16 cellular contexts compared by ENCODE assay signal in genomic region chr17:43356999-43357398, GRCh38. TPM values are rescaled to one million over a fixed set of nuclear protein-coding genes. Genes with fewer than 3 reads are reported as not detected.
DNase-seq lines count a peak whose midpoint lies in the region; ATAC-seq and TF ChIP-seq lines count a peak whose summit lies in the region.
"Had no signal": no experiment of that assay in that cellular context is flagged by ENCODE, and none has a peak within 500 bp of the region (broad histone marks: within the 10 kb centered on the region; RNA-seq: fewer than 3 reads in every experiment).

No MANE protein-coding gene starts in this region.

- TF ChIP-seq CTCF in AG09319 (IDR thresholded peaks at IDR 0.05; ENCODE audit: low read depth, low read length) = no peak
- TF ChIP-seq CTCF in choroid plexus epithelial cell (conservative IDR thresholded peaks at IDR 0.05; ENCODE audit: low read depth, low read length) = no peak
- TF ChIP-seq CTCF in vagina (IDR thresholded peaks at IDR 0.05) = no peak

- no peaks in the 10 kb centered on the region for H3K9me3 ChIP-seq in MG63
- no peaks in the 10 kb centered on the region for H3K9me3 ChIP-seq in vagina

- intact Hi-C loops in vagina (cut with DNase I) = no loop called here

- H3K4me1 ChIP-seq in vagina = no peaks in the 10 kb centered on the region

- H3K27me3 ChIP-seq in MG63 (no peaks in the 10 kb centered on the region), vagina (no peaks in the 10 kb centered on the region)

- DNase-seq in AG09319 (ENCODE audit: extremely low read depth, low read depth) = peak; percentile 74
- DNase-seq in MG63 = peak; percentile 90
- peak; percentile 91 for DNase-seq in choroid plexus epithelial cell (ENCODE audit: low read depth)
- DNase-seq in non-pigmented ciliary epithelial cell (ENCODE audit: low read depth) = peak; percentile 77
- DNase-seq in vagina (ENCODE audit: extremely low spot score in 2 of 2) = no peak
- no peak for DNase-seq in NCI-H526 (lab: John Stamatoyannopoulos, UW)
- DNase-seq in NCI-H2081 treated with DMSO at 0.1 percent for 48 hours (lab: John Stamatoyannopoulos, UW) = no peak
- DNase-seq: activated CD8-positive, alpha-beta T cell treated with anti-CD3 and anti-CD28 coated beads for 36 hours; effector memory CD8-positive, alpha-beta T cell; NCI-H1105; NCI-H82; stimulated activated CD4-positive, alpha-beta T cell treated with anti-CD3 and anti-CD28 coated beads, Interleukin-2, amount 100 ng/mL, for 24 hours; stimulated activated naive CD4-positive, alpha-beta T cell treated with Interleukin-2 at 50 U/mL for 16 hours; T-cell had no signal

- no peak overlapping the region for H3K27ac ChIP-seq in vagina

- no peak overlapping the region for H3K4me3 ChIP-seq in MG63
- H3K4me3 ChIP-seq in choroid plexus epithelial cell (ENCODE audit: low read depth, low read length) = no peak overlapping the region
- no peak overlapping the region for H3K4me3 ChIP-seq in vagina

- TF ChIP-seq POLR2A in vagina (IDR thresholded peaks at IDR 0.05) = no peak

- no peak for ATAC-seq in HG03460 (IDR thresholded peaks at IDR 0.05; ENCODE audit: unreplicated experiment)
- ATAC-seq: activated CD8-positive, alpha-beta T cell treated with anti-CD3 and anti-CD28 coated beads for 36 hours; effector memory CD8-positive, alpha-beta T cell; natural killer cell treated with Interleukin-12 subunit alpha and Interleukin-12 subunit beta and Interleukin-15 and Interleukin-18, amount 100 ng/mL, for 72 hours; T-cell had no signal

- H3K36me3 ChIP-seq in MG63 (no peaks in the 10 kb centered on the region; the same call in 1 of the 2 replicates), vagina (no peaks in the 10 kb centered on the region)

RNA-seq across cellular contexts. Expression of gene ARL4D, which starts 41.8 kb away (rescaled TPM):
- 28.8 and 47.4 TPM in 2 replicates for total RNA-seq in MG63 (2014; rRNA removed; shearing (Covaris generic); ENCODE audit: low replicate concordance)
- total RNA-seq in vagina = 35.6 TPM

Comparison
In these comparisons a context has a peak if more than half of its experiments do, and no peak if none do; other contexts are left out.
1. DNase-seq: peak in AG09319 (single experiment), MG63 (single experiment), choroid plexus epithelial cell (single experiment) and non-pigmented ciliary epithelial cell (single experiment); none in vagina (0 of 2), NCI-H526 (0 of 2) and NCI-H2081 treated with DMSO at 0.1 percent for 48 hours (single experiment).